ENCODE assay signal across 1 cellular context in the genomic region with DNA sequence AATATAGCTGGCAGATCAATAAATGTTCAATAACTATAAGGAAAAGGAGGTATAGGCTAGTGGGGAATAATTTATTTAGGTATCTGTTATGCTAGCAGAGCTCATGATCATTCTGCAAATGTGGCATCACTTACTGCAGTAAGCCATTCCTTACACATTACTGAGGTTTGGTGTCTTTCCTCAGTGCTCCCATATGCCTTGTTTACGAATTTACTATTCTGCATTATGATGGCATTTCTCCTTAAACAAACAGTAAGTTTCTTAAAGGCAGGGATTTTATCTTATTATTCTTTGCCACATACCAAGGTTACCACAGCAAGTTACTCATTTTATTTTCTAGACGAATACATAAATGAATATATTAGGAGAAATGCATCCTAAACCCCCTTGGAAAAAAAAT.
TF ChIP-seq lines count a peak whose summit lies in the region.

No MANE protein-coding gene starts in this region.

TF ChIP-seq in IMR-90, 13 proteins besides CTCF, POLR2A, EP300 and RAD21:
- no peak for TF ChIP-seq ELK1 (IDR thresholded peaks at IDR 0.05; ENCODE audit: borderline replicate concordance, low read depth, low read length)
- no peak for TF ChIP-seq BHLHE40 (IDR thresholded peaks at IDR 0.05; ENCODE audit: low read depth, low read length)
- TF ChIP-seq NFE2L2 (IDR thresholded peaks at IDR 0.05; ENCODE audit: low read depth, low read length), result no peak
- TF ChIP-seq RCOR1 (IDR thresholded peaks at IDR 0.05; ENCODE audit: insufficient replicate concordance, low read length), result no peak
TF ChIP-seq in IMR-90: peak in this region for 0.
